In the genomic region with DNA sequence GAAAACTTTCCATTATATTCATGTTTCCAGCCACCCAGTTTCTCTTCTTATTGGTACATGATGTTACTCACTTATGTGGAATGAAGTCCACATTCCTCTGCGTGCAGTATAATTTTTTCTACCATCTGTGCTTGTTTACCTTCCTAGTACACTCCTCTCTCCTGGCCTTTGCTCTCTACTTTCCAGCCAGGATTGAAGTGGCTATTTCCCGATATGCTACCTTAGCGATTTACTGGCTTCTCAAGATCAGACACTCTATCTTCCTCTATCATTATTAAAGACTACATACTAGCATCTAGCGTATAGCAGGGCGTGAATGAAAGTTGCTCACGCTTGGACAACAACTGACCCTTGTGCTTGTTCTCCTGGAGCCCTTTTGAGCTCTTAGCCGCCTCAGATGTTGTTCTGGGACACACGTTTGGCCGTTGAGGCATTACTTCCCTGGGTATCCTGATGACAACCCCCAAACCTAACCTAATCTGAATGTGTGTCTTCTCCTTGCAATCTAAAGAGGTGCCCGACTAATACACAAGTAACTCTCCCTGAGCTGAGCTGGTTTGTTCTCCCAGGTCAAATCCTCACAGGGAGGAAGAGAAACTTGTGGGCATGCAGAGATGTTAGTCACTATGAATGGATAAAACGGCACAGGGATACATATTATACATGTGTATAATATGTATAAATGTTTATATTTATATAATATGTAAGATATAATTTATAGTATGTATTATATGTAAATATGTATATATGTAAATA, we compare ENCODE assay signal across 8 cellular contexts. TPM values are rescaled to one million over a fixed set of nuclear protein-coding genes. Genes with fewer than 3 reads are reported as not detected.
DNase-seq lines count a peak whose midpoint lies in the region; ATAC-seq and TF ChIP-seq lines count a peak whose summit lies in the region.

No MANE protein-coding gene starts in this region.

- DNase-seq in AG04449 (ENCODE audit: low read depth, low spot score) (peak; percentile 46), HS-5 (ENCODE audit: low read depth) (peak; percentile 71), T47D (ENCODE audit: low read depth in 1 of 2, low spot score in 1 of 2) (peak; percentile 40 to 69), right lobe of liver (no peak), HuH-7.5 (ENCODE audit: low spot score) (no peak), prostate gland (ENCODE audit: low spot score) (no peak)
- DNase-seq in stimulated activated naive CD4-positive, alpha-beta T cell (lab: John Stamatoyannopoulos, UW): no peak

- H3K4me1 ChIP-seq in right lobe of liver: peaks cover 0 to 24% (median 5%) of the 10 kb centered on the region in 4 donors
- no peaks in the 10 kb centered on the region for H3K4me1 ChIP-seq in prostate gland (replicated peaks)

- intact Hi-C loops in right lobe of liver (cut with DNase I) (loop anchor here (5.0 to 10.0 kb wide), 2 partner anchors 42 to 50 kb away; a partner anchor contains a TSS), prostate gland (cut with DNase I) (loop anchor here (5.0 kb wide), 1 partner anchor 42 kb away; a partner anchor contains a TSS)

- H3K4me3 ChIP-seq in AG04449 (ENCODE audit: low read depth, low read length) (no peak overlapping the region), right lobe of liver (peak overlapping the region in 1 of 3 donors; percentile 20), prostate gland (no peak overlapping the region)

- no peaks in the 10 kb centered on the region for H3K9me3 ChIP-seq in right lobe of liver
- no peaks in the 10 kb centered on the region for H3K9me3 ChIP-seq in prostate gland

- 37% methylated on average over 11 of the region's 11 CpGs for WGBS in right lobe of liver (ENCODE audit: insufficient coverage, low coverage, low lambda C conversion rate, missing lambda C conversion rate)
- WGBS in prostate gland: 62% methylated on average over 11 of the region's 11 CpGs

- H3K27ac ChIP-seq in right lobe of liver (peak overlapping the region; percentile 64 to 71 (median 67)), prostate gland (no peak overlapping the region)

- H3K36me3 ChIP-seq in right lobe of liver: no peaks in the 10 kb centered on the region
- no peaks in the 10 kb centered on the region for H3K36me3 ChIP-seq in prostate gland

- H3K27me3 ChIP-seq in right lobe of liver (no peaks in the 10 kb centered on the region), prostate gland (replicated peaks; ENCODE audit: insufficient read depth) (no peaks in the 10 kb centered on the region)

- in situ Hi-C loops in T47D (cut with HindIII; ENCODE audit: low pct_unique_long_range_greater_than_20kb, low sequenced_read_pairs): no loop called here

- POLR2A ChIA-PET in AG04449 (lab: Yijun Ruan, JAX): interaction anchor here (0.6 kb wide), 1 partner anchor 89 kb away, joined by 3 read pairs; no protein-coding TSS in a partner anchor

- peak; percentile 78 to 87 (median 85) for ATAC-seq in right lobe of liver
- ATAC-seq in esophagus mucosa: no peak

- no peak for TF ChIP-seq POLR2A in right lobe of liver (IDR thresholded peaks at IDR 0.05)
- no peak for TF ChIP-seq POLR2A in prostate gland (IDR thresholded peaks at IDR 0.05)

- TF ChIP-seq CTCF in AG04449 (IDR thresholded peaks at IDR 0.05; ENCODE audit: insufficient read depth, low read length, missing control alignments): no peak
- TF ChIP-seq CTCF in right lobe of liver (IDR thresholded peaks at IDR 0.05): no peak
- no peak for TF ChIP-seq CTCF in prostate gland (IDR thresholded peaks at IDR 0.05)

- CTCF ChIA-PET in AG04449 (lab: Yijun Ruan, JAX): interaction anchor here (0.8 to 3.2 kb wide), 15 partner anchors 9 to 520 kb away, joined by 3 to 42 read pairs (median 7); a partner anchor contains a TSS

RNA-seq across cellular contexts. Expression of a gene that starts 13.4 kb away (rescaled TPM):
- 100 to 1,000 TPM in 3 of 6 experiments, 10 to 100 TPM in 3; 41.8 to 140 (median 86.6) TPM for total RNA-seq in right lobe of liver
- total RNA-seq in esophagus mucosa: 3.0 TPM
- 10 to 100 TPM; 22.2 to 44.4 TPM for total RNA-seq in prostate gland

RNA-seq across cellular contexts. Expression of a gene that starts 44.6 kb away (rescaled TPM):
- total RNA-seq in right lobe of liver: 10 to 100 TPM; 45.2 to 65.9 (median 50.8) TPM
- 2.5 TPM for total RNA-seq in esophagus mucosa
- total RNA-seq in prostate gland: 10 to 100 TPM; 26.9 to 79.4 TPM

RNA-seq across cellular contexts. Expression of a gene that starts 52.0 kb away (rescaled TPM):
- total RNA-seq in right lobe of liver (10 to 100 TPM; 14.5 to 83.6 (median 35.2) TPM), esophagus mucosa (6.1 TPM), prostate gland (10 to 100 TPM in 1 of 2 donors, 1 to 10 TPM in 1; 5.7 to 29.7 TPM)

Comparison
In these comparisons a context has a peak if more than half of its experiments do, and no peak if none do; other contexts are left out.
1. DNase-seq: peak in AG04449 (single experiment), HS-5 (single experiment) and T47D (2 of 2); none in right lobe of liver (0 of 3), stimulated activated naive CD4-positive, alpha-beta T cell (0 of 6), HuH-7.5 (single experiment) and prostate gland (single experiment).
2. H3K27ac ChIP-seq: peak in right lobe of liver (3 of 3); none in prostate gland (0 of 2).